In the genomic region with DNA sequence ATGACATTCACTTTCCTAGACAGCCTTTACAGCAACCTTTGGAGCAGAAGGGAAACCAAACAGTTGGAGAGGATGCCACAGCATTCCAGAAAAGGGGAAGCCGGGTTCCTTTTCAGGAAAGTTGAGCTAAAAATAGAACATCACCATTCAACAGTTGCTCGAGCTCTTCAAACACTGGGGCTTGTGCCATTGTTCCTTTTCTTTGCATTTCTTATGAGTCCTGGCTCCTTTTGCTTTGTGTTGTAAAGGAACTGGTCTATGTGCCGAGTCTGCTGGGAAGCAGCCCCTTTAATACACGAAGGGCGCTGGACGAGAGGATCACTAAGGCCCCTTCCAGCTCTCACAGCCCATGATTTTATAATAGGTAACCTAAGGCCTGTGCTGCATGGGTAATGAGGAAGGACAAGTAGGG, we compare ENCODE assay signal across 19 cellular contexts. TPM values are rescaled to one million over a fixed set of nuclear protein-coding genes. Genes with fewer than 3 reads are reported as not detected.
DNase-seq lines count a peak whose midpoint lies in the region; ATAC-seq, FAIRE-seq and TF ChIP-seq lines count a peak whose summit lies in the region.
"Had no signal": no experiment of that assay in that cellular context is flagged by ENCODE, and none has a peak within 500 bp of the region (broad histone marks: within the 10 kb centered on the region; RNA-seq: fewer than 3 reads in every experiment).

No MANE protein-coding gene starts in this region.

- DNase-seq in HepG2 (ENCODE audit: low spot score) (no peak), type B pancreatic cell (ENCODE audit: extremely low spot score, unreplicated experiment) (no peak), NCI-H2196 (lab: John Stamatoyannopoulos, UW; ENCODE audit: unreplicated experiment) (no peak), SHP77 treated with DMSO at 0.1 percent for 48 hours (lab: John Stamatoyannopoulos, UW) (no peak)
- DNase-seq in activated T-helper 1 cell treated with anti-CD3 and anti-CD28 coated beads, Interleukin-12 subunit alpha, Interleukin-12 subunit beta, Interleukin-2, Interleukin-4 antibody, amounts not matched to agents 30 ng/mL and 10 ng/mL and 1 ng/mL, durations not matched to agents 14 hours and 24 hours and 36 hours (ENCODE audit: low spot score): no peak
- DNase-seq: activated T-cell treated with anti-CD3 and anti-CD28 coated beads for 4 hours, DMS 273 treated with DMSO at 0.1 percent for 48 hours, heart left ventricle, left lung, NCI-H1436 treated with DMSO at 0.1 percent for 48 hours, NCI-H2171 treated with DMSO at 0.1 percent for 48 hours, posterior cingulate gyrus had no signal

- ATAC-seq in HepG2: no peak
- ATAC-seq: heart left ventricle, left lung had no signal

- H3K9ac ChIP-seq in HUES48 (ENCODE audit: low read depth, low read length) (0 out of 2 replicates have a peak overlapping the region, but pooled peaks have one; percentile 38), HepG2 (ENCODE audit: insufficient read depth, low read depth, low read length) (no peak overlapping the region)

- no peak for FAIRE-seq in HepG2 (lab: Jason Lieb, UNC)
- FAIRE-seq: H54, RCC 7860 had no signal

- no peaks in the 10 kb centered on the region for H3K36me3 ChIP-seq in HUES48 (ENCODE audit: control insufficient read depth, insufficient read depth, low read length)
- H3K36me3 ChIP-seq in ectodermal cell (ENCODE audit: control insufficient read depth, insufficient read depth, low read length): no peaks in the 10 kb centered on the region
- H3K36me3 ChIP-seq in HepG2 (replicated peaks in 1 of 2; ENCODE audit: control insufficient read depth in 1 of 2, insufficient read depth in 2 of 2, low read length in 2 of 2): peaks cover 0 to 15% of the 10 kb centered on the region in 2 experiments; a peak in 4 of 5 replicates
- H3K36me3 ChIP-seq: breast epithelium, heart left ventricle, left lung, suprapubic skin had no signal

- TF ChIP-seq RAD21 in HepG2 (CRISPR knock-in tag; IDR thresholded peaks at IDR 0.05): no peak

- no peak for TF ChIP-seq CTCF in HepG2 (CRISPR knock-in tag; IDR thresholded peaks at IDR 0.05)
- no peak for TF ChIP-seq CTCF in type B pancreatic cell (conservative IDR thresholded peaks at IDR 0.05)

- H2AFZ ChIP-seq in HepG2 (ENCODE audit: low read length): no peak overlapping the region

- H3K27ac Mint-ChIP-seq in type B pancreatic cell: no peak overlapping the region
- no peak overlapping the region for H3K27ac Mint-ChIP-seq in activated T-helper 1 cell treated with anti-CD3 and anti-CD28 coated beads, Interleukin-12 subunit alpha, Interleukin-12 subunit beta, Interleukin-2, Interleukin-4 antibody, amounts not matched to agents 30 ng/mL and 10 ng/mL and 1 ng/mL, durations not matched to agents 14 hours and 24 hours and 36 hours
- H3K27ac Mint-ChIP-seq: activated naive CD8-positive, alpha-beta T cell had no signal

- H3K4me2 ChIP-seq in HepG2 (ENCODE audit: low read depth, low read length): no peak overlapping the region

- peaks cover 8% of the 10 kb centered on the region; the same call in 1 of the 2 replicates for H4K20me1 ChIP-seq in HepG2 (ENCODE audit: insufficient read depth, low read length)

- TF ChIP-seq POLR2A in HepG2 (IDR thresholded peaks at IDR 0.05; ENCODE audit: insufficient read depth in 1 of 2, low read depth in 2 of 2, low read length in 2 of 2): no peak

- H3K4me1 ChIP-seq in HUES48 (ENCODE audit: control insufficient read depth, insufficient read depth, low read length) (peaks cover 38% of the 10 kb centered on the region), ectodermal cell (ENCODE audit: control insufficient read depth, insufficient read depth, low read length) (peaks cover 24% of the 10 kb centered on the region), HepG2 (ENCODE audit: insufficient read depth, low read length) (peaks cover 11% of the 10 kb centered on the region)
- H3K4me1 ChIP-seq: breast epithelium, suprapubic skin had no signal

- H3K27me3 Mint-ChIP-seq in type B pancreatic cell: no peaks in the 10 kb centered on the region
- no peaks in the 10 kb centered on the region for H3K27me3 Mint-ChIP-seq in activated T-helper 1 cell treated with anti-CD3 and anti-CD28 coated beads, Interleukin-12 subunit alpha, Interleukin-12 subunit beta, Interleukin-2, Interleukin-4 antibody, amounts not matched to agents 30 ng/mL and 10 ng/mL and 1 ng/mL, durations not matched to agents 14 hours and 24 hours and 36 hours (ENCODE audit: insufficient read depth)
- H3K27me3 Mint-ChIP-seq: activated naive CD8-positive, alpha-beta T cell had no signal

- peaks cover 71% of the 10 kb centered on the region for H3K79me2 ChIP-seq in HepG2 (ENCODE audit: insufficient read depth, low read length)

- H3K27ac ChIP-seq in HUES48 (ENCODE audit: low read depth, low read length) (peak overlapping the region; percentile 91), ectodermal cell (ENCODE audit: insufficient read depth, low read depth, low read length, poor library complexity, severe bottlenecking) (peak overlapping the region; percentile 63), HepG2 (ENCODE audit: extremely low read length, insufficient read depth, low read length) (no peak overlapping the region)
- H3K27ac ChIP-seq: breast epithelium, heart left ventricle, left lung, suprapubic skin had no signal

- peaks cover 43% of the 10 kb centered on the region for H3K4me1 Mint-ChIP-seq in type B pancreatic cell (ENCODE audit: unreplicated experiment)
- H3K4me1 Mint-ChIP-seq in activated T-helper 1 cell treated with anti-CD3 and anti-CD28 coated beads, Interleukin-12 subunit alpha, Interleukin-12 subunit beta, Interleukin-2, Interleukin-4 antibody, amounts not matched to agents 30 ng/mL and 10 ng/mL and 1 ng/mL, durations not matched to agents 14 hours and 24 hours and 36 hours (ENCODE audit: low read depth): peaks cover 11% of the 10 kb centered on the region

- H3K27me3 ChIP-seq in HUES48 (ENCODE audit: control insufficient read depth, insufficient read depth, low read length) (no peaks in the 10 kb centered on the region), ectodermal cell (ENCODE audit: control insufficient read depth, insufficient read depth, low read length, poor library complexity, severe bottlenecking) (no peaks in the 10 kb centered on the region), HepG2 (ENCODE audit: control insufficient read depth in 1 of 2, insufficient read depth in 2 of 2, low read length in 2 of 2) (no peaks in the 10 kb centered on the region)
- H3K27me3 ChIP-seq: breast epithelium, left lung, suprapubic skin had no signal

- in situ Hi-C loops in HepG2 (cut with HindIII; ENCODE audit: extremely low pct_ligation_motif_present, low pct_unique_long_range_greater_than_20kb): no loop called here

- peak overlapping the region; percentile 41 for H3K4me3 Mint-ChIP-seq in type B pancreatic cell
- no peak overlapping the region for H3K4me3 Mint-ChIP-seq in activated T-helper 1 cell treated with anti-CD3 and anti-CD28 coated beads, Interleukin-12 subunit alpha, Interleukin-12 subunit beta, Interleukin-2, Interleukin-4 antibody, amounts not matched to agents 30 ng/mL and 10 ng/mL and 1 ng/mL, durations not matched to agents 14 hours and 24 hours and 36 hours
- H3K4me3 Mint-ChIP-seq: activated naive CD8-positive, alpha-beta T cell had no signal

- intact Hi-C loops in HepG2 (cut with micrococcal nuclease; ENCODE audit: unreplicated experiment): no loop called here
- intact Hi-C loops in activated T-helper 1 cell treated with anti-CD3 and anti-CD28 coated beads, Interleukin-12 subunit alpha, Interleukin-12 subunit beta, Interleukin-2, Interleukin-4 antibody, amounts not matched to agents 30 ng/mL and 10 ng/mL and 1 ng/mL, durations not matched to agents 14 hours and 24 hours and 36 hours (cut with micrococcal nuclease): no loop called here

- WGBS in ectodermal cell, 2 experiments: 2 to 5% methylated on average over 6 of the region's 6 CpGs
- WGBS in HepG2 (ENCODE audit: low lambda C conversion rate): 94% methylated on average over 6 of the region's 6 CpGs

- BruUV-seq in HepG2 (replicated peaks; lab: Mats Ljungman, UMichigan): no TSS peak

- CTCF ChIA-PET in HepG2 (lab: Yijun Ruan, JAX; ENCODE audit: low intra/inter-chr PET ratio, low total read pairs): no interaction called here

- no peaks in the 10 kb centered on the region for H3K9me3 ChIP-seq in HUES48 (ENCODE audit: control insufficient read depth, insufficient read depth, low read length)
- H3K9me3 ChIP-seq in ectodermal cell (ENCODE audit: control insufficient read depth, low read length): no peaks in the 10 kb centered on the region
- no peaks in the 10 kb centered on the region for H3K9me3 ChIP-seq in HepG2 (ENCODE audit: low read length)
- H3K9me3 ChIP-seq: breast epithelium, heart left ventricle, left lung, suprapubic skin had no signal

- no peaks in the 10 kb centered on the region for H3K9me3 Mint-ChIP-seq in type B pancreatic cell
- H3K9me3 Mint-ChIP-seq in activated T-helper 1 cell treated with anti-CD3 and anti-CD28 coated beads, Interleukin-12 subunit alpha, Interleukin-12 subunit beta, Interleukin-2, Interleukin-4 antibody, amounts not matched to agents 30 ng/mL and 10 ng/mL and 1 ng/mL, durations not matched to agents 14 hours and 24 hours and 36 hours: no peaks in the 10 kb centered on the region

- TF ChIP-seq EP300 in HepG2 (IDR thresholded peaks at IDR 0.05; ENCODE audit: low read depth in 2 of 2, low read length in 2 of 2): no peak
- no peak for TF ChIP-seq EP300 in HepG2 (CRISPR knock-in tag; IDR thresholded peaks at IDR 0.05; ENCODE audit: borderline replicate concordance)

- no peaks in the 10 kb centered on the region for H3K36me3 Mint-ChIP-seq in type B pancreatic cell
- peaks cover 15% of the 10 kb centered on the region for H3K36me3 Mint-ChIP-seq in activated T-helper 1 cell treated with anti-CD3 and anti-CD28 coated beads, Interleukin-12 subunit alpha, Interleukin-12 subunit beta, Interleukin-2, Interleukin-4 antibody, amounts not matched to agents 30 ng/mL and 10 ng/mL and 1 ng/mL, durations not matched to agents 14 hours and 24 hours and 36 hours (ENCODE audit: low read depth)

- peak overlapping the region; percentile 42 for H3K4me3 ChIP-seq in HUES48 (ENCODE audit: low read depth, low read length)
- no peak overlapping the region for H3K4me3 ChIP-seq in ectodermal cell (ENCODE audit: insufficient read depth, low read depth, low read length)
- H3K4me3 ChIP-seq in HepG2 (replicated peaks in 1 of 3; ENCODE audit: insufficient read depth in 1 of 3, low read depth in 2 of 3, low read length in 3 of 3): no peak overlapping the region
- H3K4me3 ChIP-seq: breast epithelium, heart left ventricle, left lung, suprapubic skin had no signal

- POLR2A ChIA-PET in HepG2 (lab: Yijun Ruan, JAX): no interaction called here

RNA-seq across cellular contexts. Expression of a gene that starts 23.3 kb away (rescaled TPM):
- polyA plus RNA-seq in ectodermal cell (2013, experiment 1 of 4): 28.2 TPM
- polyA plus RNA-seq in ectodermal cell (2013, experiment 2 of 4): 31.5 TPM
- polyA plus RNA-seq in ectodermal cell (2013, experiment 3 of 4): 31.9 TPM
- polyA plus RNA-seq in ectodermal cell (2013, experiment 4 of 4): 31.8 TPM
- 83.3 and 143 TPM in 2 replicates for total RNA-seq in HepG2 (2016; rRNA removed; fragmentation: Illumina TruSeq; extraction: Trizol)
- total RNA-seq in HepG2 (2016; cell fraction: cytosol; rRNA removed; fragmentation: Illumina TruSeq; extraction: Trizol; ENCODE audit: low read depth): 6.8 and 9.5 TPM in 2 replicates
- 75.6 and 141 TPM in 2 replicates for total RNA-seq in HepG2 (2016; cell fraction: insoluble cytoplasmic fraction; rRNA removed; fragmentation: Illumina TruSeq; extraction: Trizol)
- total RNA-seq in HepG2 (2016; cell fraction: membrane; rRNA removed; fragmentation: Illumina TruSeq; extraction: Trizol): 20.0 and 24.2 TPM in 2 replicates
- total RNA-seq in HepG2 (2016; cell fraction: nucleus; rRNA removed; fragmentation: Illumina TruSeq; extraction: Trizol): 81.7 and 84.7 TPM in 2 replicates
- polyA plus RNA-seq in HepG2 (2011; rRNA removed): 29.7 and 35.2 TPM in 2 replicates
- 21.8 and 27.0 TPM in 2 replicates for polyA plus RNA-seq in HepG2 (2011; cell fraction: cytosol; rRNA removed)
- polyA plus RNA-seq in HepG2 (2011; cell fraction: nucleus; rRNA removed): 16.5 and 22.9 TPM in 2 replicates
- 43.2 and 55.6 TPM in 2 replicates for polyA plus RNA-seq in HepG2 (2012)
- 2.5 and 3.4 TPM in 2 replicates for polyA plus RNA-seq in HepG2 (2016; cell fraction: cytosol; fragmentation: Illumina TruSeq; extraction: Trizol; ENCODE audit: low read depth)
- polyA plus RNA-seq in HepG2 (2016; cell fraction: insoluble cytoplasmic fraction; fragmentation: Illumina TruSeq; extraction: Trizol; ENCODE audit: low read depth): 131 and 137 TPM in 2 replicates
- 10.6 and 10.9 TPM in 2 replicates for polyA plus RNA-seq in HepG2 (2016; cell fraction: membrane; fragmentation: Illumina TruSeq; extraction: Trizol; ENCODE audit: low read depth)
- 77.5 and 91.9 TPM in 2 replicates for polyA plus RNA-seq in HepG2 (2016; cell fraction: nucleus; fragmentation: Illumina TruSeq; extraction: Trizol; ENCODE audit: insufficient read depth, low read depth)
- polyA minus RNA-seq in HepG2 (2011; rRNA and poly(A)+ RNA removed; ENCODE audit: low replicate concordance): 0.21 and 25.1 TPM in 2 replicates
- polyA minus RNA-seq in HepG2 (2011; cell fraction: cytosol; rRNA and poly(A)+ RNA removed): 51.9 and 82.7 TPM in 2 replicates
- polyA minus RNA-seq in HepG2 (2011; cell fraction: nucleus; rRNA and poly(A)+ RNA removed): 85.0 and 104 TPM in 2 replicates
- 20.2 and 24.7 TPM in 2 replicates for total RNA-seq in type B pancreatic cell (ENCODE audit: low replicate concordance)
- 43.5 and 45.4 TPM in 2 replicates for total RNA-seq in activated T-helper 1 cell treated with anti-CD3 and anti-CD28 coated beads, Interleukin-12 subunit alpha, Interleukin-12 subunit beta, Interleukin-2, Interleukin-4 antibody, amounts not matched to agents 30 ng/mL and 10 ng/mL and 1 ng/mL, durations not matched to agents 14 hours and 24 hours and 36 hours
